Comparison of ENCODE assay signal across 2 cellular contexts in genomic region chr11:16758382-16759024, GRCh38.
A peak's percentile ranks its signal among the peaks of the same experiment; 100 is the strongest.
TF ChIP-seq lines count a peak whose summit lies in the region.

No MANE protein-coding gene starts in this region.

TF ChIP-seq in WTC11, 78 proteins besides CTCF, POLR2A, EP300 and RAD21 (continued from another document):
- TF ChIP-seq, protein P1, sequence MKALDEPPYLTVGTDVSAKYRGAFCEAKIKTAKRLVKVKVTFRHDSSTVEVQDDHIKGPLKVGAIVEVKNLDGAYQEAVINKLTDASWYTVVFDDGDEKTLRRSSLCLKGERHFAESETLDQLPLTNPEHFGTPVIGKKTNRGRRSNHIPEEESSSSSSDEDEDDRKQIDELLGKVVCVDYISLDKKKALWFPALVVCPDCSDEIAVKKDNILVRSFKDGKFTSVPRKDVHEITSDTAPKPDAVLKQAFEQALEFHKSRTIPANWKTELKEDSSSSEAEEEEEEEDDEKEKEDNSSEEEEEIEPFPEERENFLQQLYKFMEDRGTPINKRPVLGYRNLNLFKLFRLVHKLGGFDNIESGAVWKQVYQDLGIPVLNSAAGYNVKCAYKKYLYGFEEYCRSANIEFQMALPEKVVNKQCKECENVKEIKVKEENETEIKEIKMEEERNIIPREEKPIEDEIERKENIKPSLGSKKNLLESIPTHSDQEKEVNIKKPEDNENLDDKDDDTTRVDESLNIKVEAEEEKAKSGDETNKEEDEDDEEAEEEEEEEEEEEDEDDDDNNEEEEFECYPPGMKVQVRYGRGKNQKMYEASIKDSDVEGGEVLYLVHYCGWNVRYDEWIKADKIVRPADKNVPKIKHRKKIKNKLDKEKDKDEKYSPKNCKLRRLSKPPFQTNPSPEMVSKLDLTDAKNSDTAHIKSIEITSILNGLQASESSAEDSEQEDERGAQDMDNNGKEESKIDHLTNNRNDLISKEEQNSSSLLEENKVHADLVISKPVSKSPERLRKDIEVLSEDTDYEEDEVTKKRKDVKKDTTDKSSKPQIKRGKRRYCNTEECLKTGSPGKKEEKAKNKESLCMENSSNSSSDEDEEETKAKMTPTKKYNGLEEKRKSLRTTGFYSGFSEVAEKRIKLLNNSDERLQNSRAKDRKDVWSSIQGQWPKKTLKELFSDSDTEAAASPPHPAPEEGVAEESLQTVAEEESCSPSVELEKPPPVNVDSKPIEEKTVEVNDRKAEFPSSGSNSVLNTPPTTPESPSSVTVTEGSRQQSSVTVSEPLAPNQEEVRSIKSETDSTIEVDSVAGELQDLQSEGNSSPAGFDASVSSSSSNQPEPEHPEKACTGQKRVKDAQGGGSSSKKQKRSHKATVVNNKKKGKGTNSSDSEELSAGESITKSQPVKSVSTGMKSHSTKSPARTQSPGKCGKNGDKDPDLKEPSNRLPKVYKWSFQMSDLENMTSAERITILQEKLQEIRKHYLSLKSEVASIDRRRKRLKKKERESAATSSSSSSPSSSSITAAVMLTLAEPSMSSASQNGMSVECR (CRISPR knock-in tag; IDR thresholded peaks at IDR 0.05; ENCODE audit: borderline replicate concordance) = no peak
- TF ChIP-seq ZNF121 (CRISPR knock-in tag; IDR thresholded peaks at IDR 0.05) = no peak
- TF ChIP-seq E2F5 (CRISPR knock-in tag; IDR thresholded peaks at IDR 0.05) = no peak
- TF ChIP-seq, protein P2, sequence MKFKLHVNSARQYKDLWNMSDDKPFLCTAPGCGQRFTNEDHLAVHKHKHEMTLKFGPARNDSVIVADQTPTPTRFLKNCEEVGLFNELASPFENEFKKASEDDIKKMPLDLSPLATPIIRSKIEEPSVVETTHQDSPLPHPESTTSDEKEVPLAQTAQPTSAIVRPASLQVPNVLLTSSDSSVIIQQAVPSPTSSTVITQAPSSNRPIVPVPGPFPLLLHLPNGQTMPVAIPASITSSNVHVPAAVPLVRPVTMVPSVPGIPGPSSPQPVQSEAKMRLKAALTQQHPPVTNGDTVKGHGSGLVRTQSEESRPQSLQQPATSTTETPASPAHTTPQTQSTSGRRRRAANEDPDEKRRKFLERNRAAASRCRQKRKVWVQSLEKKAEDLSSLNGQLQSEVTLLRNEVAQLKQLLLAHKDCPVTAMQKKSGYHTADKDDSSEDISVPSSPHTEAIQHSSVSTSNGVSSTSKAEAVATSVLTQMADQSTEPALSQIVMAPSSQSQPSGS (CRISPR knock-in tag; IDR thresholded peaks at IDR 0.05; ENCODE audit: borderline replicate concordance, low read depth) = no peak
- TF ChIP-seq, protein P3, sequence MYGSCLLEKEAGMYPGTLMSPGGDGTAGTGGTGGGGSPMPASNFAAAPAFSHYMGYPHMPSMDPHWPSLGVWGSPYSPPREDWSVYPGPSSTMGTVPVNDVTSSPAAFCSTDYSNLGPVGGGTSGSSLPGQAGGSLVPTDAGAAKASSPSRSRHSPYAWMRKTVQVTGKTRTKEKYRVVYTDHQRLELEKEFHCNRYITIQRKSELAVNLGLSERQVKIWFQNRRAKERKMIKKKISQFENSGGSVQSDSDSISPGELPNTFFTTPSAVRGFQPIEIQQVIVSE (CRISPR knock-in tag; IDR thresholded peaks at IDR 0.05; ENCODE audit: borderline replicate concordance) = no peak
- no peak for TF ChIP-seq TCF7 (CRISPR knock-in tag; IDR thresholded peaks at IDR 0.05; ENCODE audit: low read depth)
- TF ChIP-seq, protein P4, sequence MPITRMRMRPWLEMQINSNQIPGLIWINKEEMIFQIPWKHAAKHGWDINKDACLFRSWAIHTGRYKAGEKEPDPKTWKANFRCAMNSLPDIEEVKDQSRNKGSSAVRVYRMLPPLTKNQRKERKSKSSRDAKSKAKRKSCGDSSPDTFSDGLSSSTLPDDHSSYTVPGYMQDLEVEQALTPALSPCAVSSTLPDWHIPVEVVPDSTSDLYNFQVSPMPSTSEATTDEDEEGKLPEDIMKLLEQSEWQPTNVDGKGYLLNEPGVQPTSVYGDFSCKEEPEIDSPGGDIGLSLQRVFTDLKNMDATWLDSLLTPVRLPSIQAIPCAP (CRISPR knock-in tag; IDR thresholded peaks at IDR 0.05) = no peak
- TF ChIP-seq NFYB (CRISPR knock-in tag; conservative IDR thresholded peaks at IDR 0.05; ENCODE audit: low read depth) = no peak
- no peak for TF ChIP-seq SMAD3 (CRISPR knock-in tag; IDR thresholded peaks at IDR 0.05; ENCODE audit: borderline replicate concordance)
- TF ChIP-seq ZNF232 (CRISPR knock-in tag; IDR thresholded peaks at IDR 0.05) = no peak
- no peak for TF ChIP-seq KAT7 (CRISPR knock-in tag; IDR thresholded peaks at IDR 0.05; ENCODE audit: borderline replicate concordance)
- TF ChIP-seq ETV6 (CRISPR knock-in tag; IDR thresholded peaks at IDR 0.05) = no peak

TF ChIP-seq in HepG2, 621 proteins besides CTCF, POLR2A, EP300 and RAD21 (continued from another document and continues in another):
- TF ChIP-seq, protein P5, sequence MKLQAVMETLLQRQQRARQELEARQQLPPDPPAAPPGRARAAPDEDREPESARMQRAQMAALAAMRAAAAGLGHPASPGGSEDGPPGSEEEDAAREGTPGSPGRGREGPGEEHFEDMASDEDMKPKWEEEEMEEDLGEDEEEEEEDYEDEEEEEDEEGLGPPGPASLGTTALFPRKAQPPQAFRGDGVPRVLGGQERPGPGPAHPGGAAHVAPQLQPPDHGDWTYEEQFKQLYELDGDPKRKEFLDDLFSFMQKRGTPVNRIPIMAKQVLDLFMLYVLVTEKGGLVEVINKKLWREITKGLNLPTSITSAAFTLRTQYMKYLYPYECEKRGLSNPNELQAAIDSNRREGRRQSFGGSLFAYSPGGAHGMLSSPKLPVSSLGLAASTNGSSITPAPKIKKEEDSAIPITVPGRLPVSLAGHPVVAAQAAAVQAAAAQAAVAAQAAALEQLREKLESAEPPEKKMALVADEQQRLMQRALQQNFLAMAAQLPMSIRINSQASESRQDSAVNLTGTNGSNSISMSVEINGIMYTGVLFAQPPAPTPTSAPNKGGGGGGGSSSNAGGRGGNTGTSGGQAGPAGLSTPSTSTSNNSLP (IDR thresholded peaks at IDR 0.05; ENCODE audit: low read depth, low read length) = no peak
- TF ChIP-seq ZNF407 (CRISPR knock-in tag; IDR thresholded peaks at IDR 0.05; ENCODE audit: not compliant biosample characterization) (no peak), HDAC6 (IDR thresholded peaks at IDR 0.05; ENCODE audit: low read depth, low read length) (no peak), MTERF4 (CRISPR knock-in tag; IDR thresholded peaks at IDR 0.05) (no peak), MEIS2 (CRISPR knock-in tag; IDR thresholded peaks at IDR 0.05) (no peak), FOXK1 (CRISPR knock-in tag; IDR thresholded peaks at IDR 0.05; ENCODE audit: borderline replicate concordance, low read depth) (no peak), PCBP1 (IDR thresholded peaks at IDR 0.05; ENCODE audit: borderline replicate concordance, low read depth, low read length) (no peak), RXRB (CRISPR knock-in tag; IDR thresholded peaks at IDR 0.05; ENCODE audit: borderline replicate concordance) (no peak), ISX (CRISPR knock-in tag; conservative IDR thresholded peaks at IDR 0.05) (no peak), RFXANK (CRISPR knock-in tag; IDR thresholded peaks at IDR 0.05) (no peak), HNF4A (CRISPR knock-in tag; IDR thresholded peaks at IDR 0.05) (no peak), IRF9 (CRISPR knock-in tag; IDR thresholded peaks at IDR 0.05; ENCODE audit: borderline replicate concordance) (no peak), TGIF2 (CRISPR knock-in tag; IDR thresholded peaks at IDR 0.05) (no peak), SMC3 (IDR thresholded peaks at IDR 0.05; ENCODE audit: low read length) (no peak), SMAD3 (CRISPR knock-in tag; IDR thresholded peaks at IDR 0.05) (no peak), ISL2 (CRISPR knock-in tag; IDR thresholded peaks at IDR 0.05) (no peak), ZC3H4 (CRISPR knock-in tag; IDR thresholded peaks at IDR 0.05; ENCODE audit: borderline replicate concordance) (no peak), HNF4G (IDR thresholded peaks at IDR 0.05; ENCODE audit: borderline replicate concordance, low read depth, low read length) (no peak), HNF4G (CRISPR knock-in tag; IDR thresholded peaks at IDR 0.05; ENCODE audit: borderline replicate concordance, low read depth) (no peak), RBM22 (optimal IDR thresholded peaks at IDR 0.05; ENCODE audit: low read length) (peak; percentile 79), ZBTB2 (CRISPR knock-in tag; IDR thresholded peaks at IDR 0.05; ENCODE audit: low read depth) (no peak), ZNF878 (CRISPR knock-in tag; IDR thresholded peaks at IDR 0.05) (no peak), HCFC1 (IDR thresholded peaks at IDR 0.05; ENCODE audit: low read depth, low read length) (no peak), ZNF678 (CRISPR knock-in tag; IDR thresholded peaks at IDR 0.05) (no peak), PAF1 (CRISPR knock-in tag; IDR thresholded peaks at IDR 0.05) (peak; percentile 65; the same call in 1 of the 2 replicates)
- TF ChIP-seq, protein P4 (CRISPR knock-in tag; IDR thresholded peaks at IDR 0.05; ENCODE audit: low read depth) = no peak
